Comparison of ENCODE assay signal across 11 cellular contexts in the genomic region with DNA sequence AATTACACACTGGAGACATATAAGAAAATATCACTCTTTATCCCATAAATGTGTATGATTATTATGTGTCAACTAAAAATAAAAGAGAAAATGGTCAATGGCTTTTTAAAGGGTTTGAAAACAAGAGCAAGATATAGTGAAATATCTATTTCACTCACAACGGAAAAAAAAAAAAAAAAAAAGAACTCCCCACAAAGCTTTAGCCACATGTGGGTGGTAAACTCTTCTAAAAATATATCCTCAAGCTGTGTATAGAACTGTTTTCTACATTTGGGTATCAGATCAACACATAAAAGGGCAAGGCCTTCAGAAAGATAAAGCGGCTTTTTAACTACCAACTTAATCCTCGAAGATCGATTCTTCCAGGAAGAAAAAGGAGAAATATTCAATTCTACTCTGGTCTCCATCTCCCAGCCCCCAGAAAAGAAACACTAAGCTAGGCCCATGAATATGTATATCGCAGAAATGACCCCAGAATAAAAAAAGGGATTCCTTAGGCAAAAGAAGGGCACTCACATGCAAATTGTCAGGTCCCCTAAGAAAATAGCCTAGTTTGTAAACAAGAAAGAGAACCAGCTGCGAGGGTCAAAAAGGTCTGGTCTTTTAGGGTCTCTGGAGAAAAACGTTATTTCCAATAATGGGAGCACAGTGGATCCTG. TPM values are rescaled to one million over a fixed set of nuclear protein-coding genes. Genes with fewer than 3 reads are reported as not detected.
DNase-seq lines count a peak whose midpoint lies in the region; ATAC-seq and TF ChIP-seq lines count a peak whose summit lies in the region.
"Had no signal": no experiment of that assay in that cellular context is flagged by ENCODE, and none has a peak within 500 bp of the region (broad histone marks: within the 10 kb centered on the region; RNA-seq: fewer than 3 reads in every experiment).

No MANE protein-coding gene starts in this region.

- H3K9me3 ChIP-seq in PC-9 (ENCODE audit: insufficient read depth, low read depth) (no peaks in the 10 kb centered on the region), hepatocyte (ENCODE audit: low read depth) (no peaks in the 10 kb centered on the region), tibial nerve (peaks cover 0 to 5% (median 0%) of the 10 kb centered on the region in 4 donors)

- H2AFZ ChIP-seq in PC-9, result no peak overlapping the region
- no peak overlapping the region for H2AFZ ChIP-seq in hepatocyte

- peaks cover 36% of the 10 kb centered on the region for H3K4me1 ChIP-seq in PC-9 (replicated peaks; ENCODE audit: insufficient read depth)
- H3K4me1 ChIP-seq in hepatocyte (ENCODE audit: insufficient read depth), result peaks cover 33% of the 10 kb centered on the region
- H3K4me1 ChIP-seq in tibial nerve, result peaks cover 0 to 79% (median 31%) of the 10 kb centered on the region in 4 donors

- ATAC-seq in activated T-cell treated with anti-CD3 and anti-CD28 coated beads, Interleukin-2, amount 50 U/mL, for 4 hours, result peak in 1 of 2 donors; percentile 4
- ATAC-seq in GM21528 (IDR thresholded peaks at IDR 0.05; ENCODE audit: low FRiP score, unreplicated experiment) (no peak), HG03045 (IDR thresholded peaks at IDR 0.05; ENCODE audit: unreplicated experiment) (no peak)
- ATAC-seq: HCT116 had no signal

- intact Hi-C loops in PC-9 (cut with micrococcal nuclease; ENCODE audit: unreplicated experiment), result no loop called here

- TF ChIP-seq EP300 in tibial nerve (IDR thresholded peaks at IDR 0.05), result no peak

- BruUV-seq in PC-9 (replicated peaks; lab: Mats Ljungman, UMichigan), result no TSS peak

- H3K79me2 ChIP-seq in PC-9 (ENCODE audit: low read depth) (peaks cover 90% of the 10 kb centered on the region), hepatocyte (peaks cover 92% of the 10 kb centered on the region)

- CTCF ChIA-PET in PC-9 (lab: Charles Lee), result interaction anchor here (0.8 to 2.2 kb wide), 2 partner anchors 51 to 59 kb away, joined by 4 to 8 read pairs; no protein-coding TSS in a partner anchor

- H3K4me3 ChIP-seq in PC-9 (no peak overlapping the region), hepatocyte (no peak overlapping the region), tibial nerve (no peak overlapping the region)

- WGBS in hepatocyte (ENCODE audit: low lambda C conversion rate, missing lambda C conversion rate), result 51% methylated on average over 7 of the region's 7 CpGs
- WGBS in tibial nerve, 2 donors, result 37 to 48% methylated on average over 7 of the region's 7 CpGs

- no peaks in the 10 kb centered on the region for H3K9me2 ChIP-seq in PC-9 (ENCODE audit: insufficient read depth)
- H3K9me2 ChIP-seq in hepatocyte (replicated peaks; ENCODE audit: insufficient read depth), result no peaks in the 10 kb centered on the region

- H3K27me3 ChIP-seq in PC-9 (ENCODE audit: insufficient read depth, low read depth) (no peaks in the 10 kb centered on the region), hepatocyte (no peaks in the 10 kb centered on the region), tibial nerve (no peaks in the 10 kb centered on the region)

- TF ChIP-seq CTCF in PC-9 (conservative IDR thresholded peaks at IDR 0.05), result no peak
- no peak for TF ChIP-seq CTCF in hepatocyte (IDR thresholded peaks at IDR 0.05; ENCODE audit: poor library complexity)
- TF ChIP-seq CTCF in tibial nerve (IDR thresholded peaks at IDR 0.05), result no peak

- H4K20me1 ChIP-seq in PC-9 (ENCODE audit: insufficient read depth) (peaks cover 51% of the 10 kb centered on the region), hepatocyte (ENCODE audit: insufficient read depth, poor library complexity, severe bottlenecking) (peaks cover 66% of the 10 kb centered on the region)

- H3K27ac ChIP-seq in PC-9, result no peak overlapping the region
- H3K27ac ChIP-seq in hepatocyte, result peak overlapping the region; percentile 82
- peak overlapping the region; percentile 31 to 98 (median 78) for H3K27ac ChIP-seq in tibial nerve

- H3K36me3 ChIP-seq in PC-9 (ENCODE audit: low read depth), result peaks cover 11% of the 10 kb centered on the region; the same call in 1 of the 2 replicates
- no peaks in the 10 kb centered on the region for H3K36me3 ChIP-seq in hepatocyte (replicated peaks; ENCODE audit: insufficient read depth, low read depth)
- H3K36me3 ChIP-seq in tibial nerve, result no peaks in the 10 kb centered on the region

- peaks cover 12% of the 10 kb centered on the region for H3K36me3 Mint-ChIP-seq in activated T-cell treated with anti-CD3 and anti-CD28 coated beads, Interleukin-2, amount 50 U/mL, for 4 hours (ENCODE audit: insufficient read depth)

- peaks cover 32% of the 10 kb centered on the region; the same call in 1 of the 2 replicates for H3F3A ChIP-seq in PC-9 (ENCODE audit: insufficient read depth, low read depth)

- H3K9me3 Mint-ChIP-seq in activated T-cell treated with anti-CD3 and anti-CD28 coated beads, Interleukin-2, amount 50 U/mL, for 4 hours, result no peaks in the 10 kb centered on the region

- POLR2A ChIA-PET in PC-9 (lab: Charles Lee; ENCODE audit: unreplicated experiment), result interaction anchor here (0.7 kb wide), 1 partner anchor 17 kb away, joined by 6 read pairs; no protein-coding TSS in a partner anchor

- H3K4me2 ChIP-seq in PC-9 (peak overlapping the region; percentile 97; the same call in 1 of the 2 replicates), hepatocyte (peak overlapping the region; percentile 95)

- no peak for TF ChIP-seq POLR2A in tibial nerve (IDR thresholded peaks at IDR 0.05)

- no peaks in the 10 kb centered on the region for H3K27me3 Mint-ChIP-seq in activated T-cell treated with anti-CD3 and anti-CD28 coated beads, Interleukin-2, amount 50 U/mL, for 4 hours (ENCODE audit: low read depth)

- H3K4me3 Mint-ChIP-seq in activated T-cell treated with anti-CD3 and anti-CD28 coated beads, Interleukin-2, amount 50 U/mL, for 4 hours, result peak overlapping the region; percentile 69

- H3K4me1 Mint-ChIP-seq in activated T-cell treated with anti-CD3 and anti-CD28 coated beads, Interleukin-2, amount 50 U/mL, for 4 hours (ENCODE audit: low read depth), result peaks cover 70% of the 10 kb centered on the region

- DNase-seq in activated T-cell treated with anti-CD3 and anti-CD28 coated beads, Interleukin-2, amount 50 U/mL, for 4 hours, result no peak
- DNase-seq in activated T-cell treated with anti-CD3 and anti-CD28 coated beads, Interleukin-2, amount 50 U/mL, for 1 hour, result no peak
- no peak for DNase-seq in PC-9
- DNase-seq in hepatocyte (ENCODE audit: low spot score), result no peak
- DNase-seq in tibial nerve (ENCODE audit: low spot score in 2 of 2), result no peak
- DNase-seq in activated effector memory CD4-positive, alpha-beta T cell treated with anti-CD3 and anti-CD28 coated beads, Interleukin-2, amount 50 U/mL, for 16 hours, result no peak
- DNase-seq: activated effector memory CD4-positive, alpha-beta T cell treated with Interleukin-2 at 50 U/mL for 16 hours; NCI-H345 had no signal

RNA-seq across cellular contexts. Expression of gene LITAF, which starts 4.4 kb away (rescaled TPM):
- 100 to 1,000 TPM in 2 of 3 donors, 10 to 100 TPM in 1; 68.4 to 127 (median 103) TPM for total RNA-seq in activated T-cell treated with anti-CD3 and anti-CD28 coated beads, Interleukin-2, amount 50 U/mL, for 4 hours
- total RNA-seq in PC-9 (2021), result 232 and 244 TPM in 2 replicates
- total RNA-seq in hepatocyte, result 65.6 and 78.9 TPM in 2 replicates
- 119 and 134 TPM in 2 replicates for polyA plus RNA-seq in hepatocyte
- total RNA-seq in tibial nerve, result 10 to 100 TPM; 54.8 to 73.0 (median 65.3) TPM
